Comparison of ENCODE assay signal across 12 cellular contexts in the genomic region with DNA sequence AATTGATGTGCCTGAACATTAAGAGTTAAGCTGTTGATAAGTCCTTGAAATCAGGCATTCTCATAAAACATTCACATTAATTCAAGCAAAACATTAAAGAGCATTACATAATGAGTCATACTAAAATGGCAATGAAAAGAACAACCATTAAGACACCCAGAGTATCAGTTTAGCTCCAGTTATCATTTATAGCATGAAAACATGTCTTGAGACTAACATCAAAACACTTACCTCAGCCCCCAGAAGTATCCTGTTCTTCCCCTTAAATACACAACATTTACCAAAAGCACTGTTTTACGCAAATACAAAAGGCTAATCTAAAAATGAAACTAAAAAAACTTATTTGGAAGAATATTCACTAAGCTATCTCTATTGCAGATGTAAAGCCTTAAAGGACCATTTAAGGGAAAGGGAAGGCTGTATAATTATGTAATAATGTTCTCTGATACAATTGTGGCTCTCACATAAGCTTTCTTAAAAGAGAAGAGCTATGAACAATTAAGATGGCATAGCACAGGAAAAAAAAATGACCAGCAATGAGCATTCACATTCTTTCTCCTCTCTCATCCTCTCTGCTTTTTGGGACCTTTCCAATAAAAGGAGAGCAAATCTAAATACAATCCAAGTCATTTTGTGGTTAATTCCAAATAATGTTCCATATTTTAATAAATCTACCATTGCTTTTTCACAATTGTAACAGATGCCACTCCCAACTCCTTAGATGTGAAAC. TPM values are rescaled to one million over a fixed set of nuclear protein-coding genes. Genes with fewer than 3 reads are reported as not detected.
DNase-seq lines count a peak whose midpoint lies in the region; ATAC-seq, FAIRE-seq and TF ChIP-seq lines count a peak whose summit lies in the region.
"Had no signal": no experiment of that assay in that cellular context is flagged by ENCODE, and none has a peak within 500 bp of the region (broad histone marks: within the 10 kb centered on the region; RNA-seq: fewer than 3 reads in every experiment).

No MANE protein-coding gene starts in this region.

- POLR2A ChIA-PET in GM12878 (lab: Charles Lee), result no interaction called here

- no peak for TF ChIP-seq EP300 in GM12878 (IDR thresholded peaks at IDR 0.05; ENCODE audit: borderline replicate concordance in 1 of 2, control insufficient read depth in 1 of 2, low read depth in 2 of 2, low read length in 2 of 2)

- RAD21 ChIA-PET in GM12878 (lab: Charles Lee; ENCODE audit: unreplicated experiment), result interaction anchor here (1.2 kb wide), 1 partner anchor 11 kb away, joined by 4 read pairs; no protein-coding TSS in a partner anchor

- intact Hi-C loops in GM12878 (cut with micrococcal nuclease; ENCODE audit: unreplicated experiment) (no loop called here), upper lobe of right lung (cut with DNase I) (no loop called here), thyroid gland (cut with DNase I) (no loop called here)

- CTCF ChIA-PET in GM12878 (lab: Yijun Ruan, JAX), result interaction anchor here (0.8 to 1.8 kb wide), 5 partner anchors 9 to 270 kb away, joined by 3 to 6 read pairs (median 4); no protein-coding TSS in a partner anchor

- DNase-seq in activated T-cell treated with anti-CD3 and anti-CD28 coated beads, Interleukin-2, amount 50 U/mL, for 72 hours, result no peak
- no peak for DNase-seq in activated T-cell treated with anti-CD3 and anti-CD28 coated beads for 4 hours
- no peak for DNase-seq in GM12878 (ENCODE audit: low read depth, low spot score)
- DNase-seq in upper lobe of right lung, result no peak
- DNase-seq in GM12892 (ENCODE audit: insufficient read length), result no peak
- no peak for DNase-seq in NCI-H2081 treated with DMSO at 0.1 percent for 48 hours (lab: John Stamatoyannopoulos, UW)
- no peak for DNase-seq in thyroid gland
- DNase-seq: adrenal gland, T-helper 9 cell had no signal

- no peaks in the 10 kb centered on the region for H3K27me3 ChIP-seq in GM12878 (replicated peaks in 1 of 2; ENCODE audit: control insufficient read depth in 2 of 2, insufficient read depth in 2 of 2, low read length in 1 of 2)
- no peaks in the 10 kb centered on the region for H3K27me3 ChIP-seq in upper lobe of right lung
- no peaks in the 10 kb centered on the region for H3K27me3 ChIP-seq in thyroid gland
- H3K27me3 ChIP-seq: adrenal gland, gastroesophageal sphincter had no signal

- peaks cover 21% of the 10 kb centered on the region for H3K4me1 Mint-ChIP-seq in activated T-cell treated with anti-CD3 and anti-CD28 coated beads, Interleukin-2, amount 50 U/mL, for 72 hours (ENCODE audit: low read depth)

- H3K36me3 ChIP-seq in GM12878 (ENCODE audit: control insufficient read depth in 2 of 2, insufficient read depth in 2 of 2, low read length in 1 of 2) (no peaks in the 10 kb centered on the region), upper lobe of right lung (no peaks in the 10 kb centered on the region), thyroid gland (no peaks in the 10 kb centered on the region)
- H3K36me3 ChIP-seq: adrenal gland, gastroesophageal sphincter had no signal

- TSS peak; percentile 39 for BruUV-seq in GM12878 (replicated peaks; lab: Mats Ljungman, UMichigan)

- no peaks in the 10 kb centered on the region for H3K27me3 Mint-ChIP-seq in activated T-cell treated with anti-CD3 and anti-CD28 coated beads, Interleukin-2, amount 50 U/mL, for 72 hours (ENCODE audit: low read depth)

- H3K36me3 Mint-ChIP-seq in activated T-cell treated with anti-CD3 and anti-CD28 coated beads, Interleukin-2, amount 50 U/mL, for 72 hours (ENCODE audit: insufficient read depth in 2 of 2), result no peaks in the 10 kb centered on the region

- H3K9me3 ChIP-seq in GM12878 (replicated peaks; ENCODE audit: control insufficient read depth, insufficient read depth, low read length), result no peaks in the 10 kb centered on the region
- H3K9me3 ChIP-seq in upper lobe of right lung, result no peaks in the 10 kb centered on the region
- H3K9me3 ChIP-seq in thyroid gland, result no peaks in the 10 kb centered on the region
- H3K9me3 ChIP-seq: adrenal gland, gastroesophageal sphincter had no signal

- SMC1A ChIA-PET in GM12878 (lab: Charles Lee; ENCODE audit: uncharacterized antibody, unreplicated experiment), result interaction anchor here (1.1 to 1.5 kb wide), 4 partner anchors 11 to 41 kb away, joined by 3 to 10 read pairs (median 3); no protein-coding TSS in a partner anchor

- TF ChIP-seq POLR2A in GM12878 (IDR thresholded peaks at IDR 0.05; ENCODE audit: low read depth, low read length) (no peak), GM12892 (IDR thresholded peaks at IDR 0.05; ENCODE audit: low read depth, low read length) (no peak), thyroid gland (IDR thresholded peaks at IDR 0.05) (no peak)

- H3K4me2 ChIP-seq in GM12878 (ENCODE audit: control insufficient read depth, insufficient read depth), result peak overlapping the region; percentile 74

- peaks cover 13% of the 10 kb centered on the region for H3K4me1 ChIP-seq in GM12878 (ENCODE audit: control insufficient read depth, insufficient read depth, low read length)
- peaks cover 11% of the 10 kb centered on the region for H3K4me1 ChIP-seq in upper lobe of right lung
- H3K4me1 ChIP-seq in thyroid gland, result peaks cover 11 to 13% of the 10 kb centered on the region in 2 donors

- TF ChIP-seq RAD21 in GM12878 (IDR thresholded peaks at IDR 0.05; ENCODE audit: insufficient read depth, low read depth, low read length), result no peak

- no peaks in the 10 kb centered on the region for H3K9me3 Mint-ChIP-seq in activated T-cell treated with anti-CD3 and anti-CD28 coated beads, Interleukin-2, amount 50 U/mL, for 72 hours

- TF ChIP-seq CTCF in GM12878 (IDR thresholded peaks at IDR 0.05 in 2 of 3, conservative IDR thresholded peaks at IDR 0.05 in 1 of 3; ENCODE audit: control insufficient read depth in 2 of 3, extremely low read depth in 1 of 3, insufficient read depth in 1 of 3, low read depth in 3 of 3, low read length in 3 of 3) (no peak), upper lobe of right lung (IDR thresholded peaks at IDR 0.05) (no peak), thyroid gland (IDR thresholded peaks at IDR 0.05) (no peak)

- in situ Hi-C loops in GM12878 (cut with MboI), result no loop called here

- WGBS in GM12878 (ENCODE audit: insufficient coverage, insufficient replicate concordance, low lambda C conversion rate, missing lambda C conversion rate), result 0% methylated on average over 1 of the region's 1 CpG
- 0% methylated on average over 1 of the region's 1 CpG for WGBS in thyroid gland, 2 donors

- peak overlapping the region; percentile 27 to 83 for H3K4me3 Mint-ChIP-seq in activated T-cell treated with anti-CD3 and anti-CD28 coated beads, Interleukin-2, amount 50 U/mL, for 72 hours

- peak overlapping the region; percentile 71 for H2AFZ ChIP-seq in GM12878 (ENCODE audit: control insufficient read depth, low read depth, low read length)

- H3K79me2 ChIP-seq in GM12878 (ENCODE audit: control insufficient read depth, insufficient read depth, low read length), result peaks cover 2% of the 10 kb centered on the region

- peak; percentile 23 to 45 for ATAC-seq in activated T-cell treated with anti-CD3 and anti-CD28 coated beads, Interleukin-2, amount 50 U/mL, for 72 hours (replicated peaks in 1 of 2)
- ATAC-seq in HG02973 (IDR thresholded peaks at IDR 0.05; ENCODE audit: unreplicated experiment) (peak; percentile 63), GM12878 (peak; percentile 82), upper lobe of right lung (no peak)
- ATAC-seq: gastroesophageal sphincter had no signal

- peak overlapping the region; percentile 79 for H3K27ac Mint-ChIP-seq in activated T-cell treated with anti-CD3 and anti-CD28 coated beads, Interleukin-2, amount 50 U/mL, for 72 hours

- H3K4me3 ChIP-seq in GM12878 (peak overlapping the region; percentile 32; the same call in 1 of the 2 replicates), upper lobe of right lung (peak overlapping the region; percentile 6), thyroid gland (replicated peaks in 1 of 3) (no peak overlapping the region)

- peak overlapping the region; percentile 62 for H3K27ac ChIP-seq in GM12878 (ENCODE audit: control insufficient read depth, insufficient read depth)
- no peak overlapping the region for H3K27ac ChIP-seq in upper lobe of right lung
- no peak overlapping the region for H3K27ac ChIP-seq in thyroid gland
- H3K27ac ChIP-seq: adrenal gland, gastroesophageal sphincter had no signal

- peak overlapping the region; percentile 21; the same call in 1 of the 2 replicates for H3K9ac ChIP-seq in GM12878 (ENCODE audit: control insufficient read depth, insufficient read depth, low read length)

- FAIRE-seq in GM12878 (lab: Jason Lieb, UNC) (no peak), GM12892 (lab: Jason Lieb, UNC) (no peak)
- FAIRE-seq: GM18507 had no signal

- no peaks in the 10 kb centered on the region for H4K20me1 ChIP-seq in GM12878 (ENCODE audit: control insufficient read depth, insufficient read depth)

TF ChIP-seq in GM12878, 131 proteins besides CTCF, POLR2A, EP300 and RAD21:
- peak; percentile 43; the same call in 1 of the 2 replicates for TF ChIP-seq ATF7 (IDR thresholded peaks at IDR 0.05; ENCODE audit: low read depth)
- TF ChIP-seq SMAD1 (IDR thresholded peaks at IDR 0.05; ENCODE audit: low read depth, partially characterized antibody), result no peak

RNA-seq across cellular contexts. Expression of gene SMYD3, which starts 23.7 kb away (rescaled TPM):
- total RNA-seq in activated T-cell treated with anti-CD3 and anti-CD28 coated beads, Interleukin-2, amount 50 U/mL, for 72 hours, result 10 to 100 TPM; 19.1 to 21.0 TPM
- total RNA-seq in GM12878 (2013; cell fraction: nucleolus; rRNA removed), result 116 and 124 TPM in 2 replicates
- total RNA-seq in GM12878 (2014; rRNA removed) (28.1 and 28.8 TPM in 2 replicates), GM12878 (2014; rRNA removed; fragmentation: Illumina TruSeq; extraction: Trizol) (20.8 and 23.6 TPM in 2 replicates), GM12878 (2021) (21.3 and 24.5 TPM in 2 replicates), upper lobe of right lung (27.2 TPM), thyroid gland (100 to 1,000 TPM in 1 of 4 donors, 10 to 100 TPM in 3; 33.7 to 105 (median 51.4) TPM)
- 15.0 TPM for polyA plus RNA-seq in GM12878 (2011; ENCODE audit: low read depth)
- polyA plus RNA-seq in GM12878 (2011; rRNA removed) (54.0 and 60.6 TPM in 2 replicates), GM12878 (2014; fragmentation: Illumina TruSeq; extraction: Trizol) (18.3 and 28.6 TPM in 2 replicates), GM12878 (2014; fragmentation: Nextera tagmentation; extraction: Ambion mirVana) (10 to 100 TPM; 18.8 to 24.4 TPM), GM12878 (2014; rRNA removed) (22.4 and 25.2 TPM in 2 replicates), GM12878 (2016; fragmentation: Nextera tagmentation; extraction: Ambion mirVana) (10 to 100 TPM; 29.4 to 31.0 TPM)
- 28.5 and 29.1 TPM in 2 replicates for polyA plus RNA-seq in GM12878 (2011; cell fraction: cytosol; rRNA removed)
- 22.1 and 23.3 TPM in 2 replicates for polyA plus RNA-seq in GM12878 (2011; cell fraction: nucleus; rRNA removed)
- 19.8 and 22.6 TPM in 2 replicates for polyA plus RNA-seq in GM12878 (2012)
- polyA minus RNA-seq in GM12878 (2011; rRNA and poly(A)+ RNA removed), result 44.3 and 44.4 TPM in 2 replicates
- polyA minus RNA-seq in GM12878 (2011; cell fraction: cytosol; rRNA and poly(A)+ RNA removed), result 10.4 and 13.8 TPM in 2 replicates
- 36.3 and 63.3 TPM in 2 replicates for polyA minus RNA-seq in GM12878 (2011; cell fraction: nucleus; rRNA and poly(A)+ RNA removed)
- 30.2 TPM for polyA plus RNA-seq in GM12892 (2012; ENCODE audit: missing spikeins)

Comparison
In these comparisons a context has a peak if more than half of its experiments do, and no peak if none do; other contexts are left out.
1. H3K4me3 ChIP-seq: peak in GM12878 (single experiment) and upper lobe of right lung (single experiment); none in thyroid gland (0 of 3).